Comparison of ENCODE assay signal across 15 cellular contexts in the genomic region with DNA sequence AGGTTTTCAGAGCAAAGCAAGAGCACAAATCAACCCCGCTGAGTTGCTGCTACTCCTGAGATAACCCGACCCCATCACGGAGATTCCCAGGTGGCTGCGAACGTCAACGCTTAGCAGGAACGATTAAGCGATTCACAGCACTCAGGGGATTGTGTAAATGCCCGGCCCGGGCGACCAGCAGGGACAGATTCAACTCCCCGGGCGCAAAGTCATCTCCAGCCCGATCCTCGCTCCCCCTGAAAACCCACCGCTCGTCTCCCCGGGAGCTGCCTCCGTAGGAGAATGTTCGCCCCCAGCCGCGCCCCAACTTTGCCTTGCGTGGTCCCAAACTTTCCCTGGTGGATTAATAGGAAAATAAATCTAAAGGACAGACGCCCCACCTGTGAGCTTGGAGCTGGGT. TPM values are rescaled to one million over a fixed set of nuclear protein-coding genes. Genes with fewer than 3 reads are reported as not detected.
DNase-seq lines count a peak whose midpoint lies in the region; ATAC-seq, FAIRE-seq and TF ChIP-seq lines count a peak whose summit lies in the region.
"Had no signal": no experiment of that assay in that cellular context is flagged by ENCODE, and none has a peak within 500 bp of the region (broad histone marks: within the 10 kb centered on the region; RNA-seq: fewer than 3 reads in every experiment).

No MANE protein-coding gene starts in this region.

- TF ChIP-seq CTCF in K562 (IDR thresholded peaks at IDR 0.05 in 2 of 3, conservative IDR thresholded peaks at IDR 0.05 in 1 of 3; ENCODE audit: insufficient read depth in 2 of 3, low read depth in 1 of 3, low read length in 3 of 3) (no peak), mesothelial cell of epicardium (IDR thresholded peaks at IDR 0.05; ENCODE audit: unreplicated experiment) (no peak)

- in situ Hi-C loops in K562 (cut with MboI): no loop called here

- BruUV-seq in K562 (replicated peaks; lab: Mats Ljungman, UMichigan): no TSS peak

- peaks cover 93% of the 10 kb centered on the region for H3K27me3 Mint-ChIP-seq in mesothelial cell of epicardium (ENCODE audit: low read depth)

- H3K9me3 ChIP-seq in K562 (replicated peaks; ENCODE audit: control insufficient read depth, insufficient read depth, low read depth, low read length): no peaks in the 10 kb centered on the region; the same call in 1 of the 2 replicates

- POLR2A ChIA-PET in K562 (lab: Yijun Ruan, JAX): no interaction called here

- TF ChIP-seq RAD21 in K562 (CRISPR knock-in tag; conservative IDR thresholded peaks at IDR 0.05 in 1 of 2, IDR thresholded peaks at IDR 0.05 in 1 of 2): no peak

- intact Hi-C loops in K562 (cut with micrococcal nuclease): no loop called here

- no peak for TF ChIP-seq EP300 in K562 (IDR thresholded peaks at IDR 0.05; ENCODE audit: low read length)

- H3K9ac ChIP-seq in K562 (ENCODE audit: insufficient read depth in 1 of 2, low read depth in 2 of 2, low read length in 2 of 2): no peak overlapping the region

- H3K79me2 ChIP-seq in K562 (ENCODE audit: control insufficient read depth, insufficient read depth, low read length): no peaks in the 10 kb centered on the region

- peaks cover 3% of the 10 kb centered on the region for H3K4me1 Mint-ChIP-seq in mesothelial cell of epicardium
- H3K4me1 Mint-ChIP-seq: activated naive CD8-positive, alpha-beta T cell treated with anti-CD3 and anti-CD28 coated beads for 36 hours; stimulated activated naive CD8-positive, alpha-beta T cell treated with anti-CD3 and anti-CD28 coated beads, Interleukin-15, amount 100 ng/mL, for 72 hours had no signal

- CTCF ChIA-PET in K562 (lab: Yijun Ruan, JAX; ENCODE audit: low intra/inter-chr PET ratio): no interaction called here

- H3K4me1 ChIP-seq in K562 (replicated peaks in 1 of 2; ENCODE audit: control insufficient read depth in 2 of 2, insufficient read depth in 2 of 2, low read length in 2 of 2): peaks cover 0 to 12% of the 10 kb centered on the region in 2 experiments; a peak in 2 of 5 replicates

- no peaks in the 10 kb centered on the region for H3K36me3 Mint-ChIP-seq in mesothelial cell of epicardium
- H3K36me3 Mint-ChIP-seq: activated naive CD8-positive, alpha-beta T cell treated with anti-CD3 and anti-CD28 coated beads for 36 hours; CD14-positive monocyte; naive thymus-derived CD4-positive, alpha-beta T cell had no signal

- H3K9me1 ChIP-seq in K562 (ENCODE audit: control insufficient read depth, insufficient read depth, low read length): no peaks in the 10 kb centered on the region

- H3K4me3 Mint-ChIP-seq in mesothelial cell of epicardium: peak overlapping the region; percentile 20
- H3K4me3 Mint-ChIP-seq: activated CD8-positive, alpha-beta T cell treated with anti-CD3 and anti-CD28 coated beads for 36 hours; activated naive CD8-positive, alpha-beta T cell treated with anti-CD3 and anti-CD28 coated beads for 36 hours; naive thymus-derived CD4-positive, alpha-beta T cell had no signal

- no peaks in the 10 kb centered on the region for H3K36me3 ChIP-seq in K562 (ENCODE audit: control insufficient read depth, insufficient read depth, low read length)

- no peaks in the 10 kb centered on the region for H4K20me1 ChIP-seq in K562 (replicated peaks; ENCODE audit: control insufficient read depth, insufficient read depth, low read length)

- no peak overlapping the region for H3K27ac ChIP-seq in K562 (ENCODE audit: extremely low read depth, low read depth, low read length)

- no peak overlapping the region for H2AFZ ChIP-seq in K562 (ENCODE audit: low read depth, low read length)

- no peak for FAIRE-seq in K562 (lab: Jason Lieb, UNC)

- DNase-seq in ELF-1 (ENCODE audit: low read depth, low spot score) (peak; percentile 63), NCI-H146 (lab: John Stamatoyannopoulos, UW) (peak; percentile 84), K562 (ENCODE audit: extremely low read depth in 1 of 4, low spot score in 3 of 4) (no peak), mesothelial cell of epicardium (ENCODE audit: low spot score in 2 of 2, unreplicated experiment in 2 of 2) (no peak), GM19238 (ENCODE audit: insufficient read length, low spot score) (no peak), NCI-H510A (lab: John Stamatoyannopoulos, UW) (no peak)
- no peak for DNase-seq in activated CD8-positive, alpha-beta memory T cell treated with anti-CD3 and anti-CD28 coated beads for 24 hours
- DNase-seq: activated CD8-positive, alpha-beta T cell treated with anti-CD3 and anti-CD28 coated beads for 36 hours; effector CD4-positive, alpha-beta T cell; naive thymus-derived CD4-positive, alpha-beta T cell; stimulated activated naive CD8-positive, alpha-beta T cell treated with anti-CD3 and anti-CD28 coated beads, Interleukin-15, amount 100 ng/mL, for 72 hours had no signal

- 3% methylated on average over 19 of the region's 24 CpGs for WGBS in K562 (ENCODE audit: insufficient coverage, low coverage, missing lambda C conversion rate)

- H3K27ac Mint-ChIP-seq in mesothelial cell of epicardium: no peak overlapping the region
- H3K27ac Mint-ChIP-seq: activated CD8-positive, alpha-beta T cell treated with anti-CD3 and anti-CD28 coated beads for 36 hours; activated naive CD8-positive, alpha-beta T cell treated with anti-CD3 and anti-CD28 coated beads for 36 hours; CD14-positive monocyte; naive thymus-derived CD4-positive, alpha-beta T cell; stimulated activated naive CD8-positive, alpha-beta T cell treated with anti-CD3 and anti-CD28 coated beads, Interleukin-15, amount 100 ng/mL, for 72 hours had no signal

- H3K9me3 Mint-ChIP-seq in mesothelial cell of epicardium: peaks cover 7% of the 10 kb centered on the region
- H3K9me3 Mint-ChIP-seq: activated CD8-positive, alpha-beta T cell treated with anti-CD3 and anti-CD28 coated beads for 36 hours; activated naive CD8-positive, alpha-beta T cell treated with anti-CD3 and anti-CD28 coated beads for 36 hours; stimulated activated naive CD8-positive, alpha-beta T cell treated with anti-CD3 and anti-CD28 coated beads, Interleukin-15, amount 100 ng/mL, for 72 hours had no signal

- TF ChIP-seq POLR2A in K562 (conservative IDR thresholded peaks at IDR 0.05): no peak

- H3K4me2 ChIP-seq in K562 (ENCODE audit: insufficient read depth, low read length): no peak overlapping the region

- H3K4me3 ChIP-seq in K562: peak overlapping the region; percentile 33

- no peaks in the 10 kb centered on the region for H3K27me3 ChIP-seq in K562 (ENCODE audit: control insufficient read depth in 2 of 2, insufficient read depth in 2 of 2, low read length in 2 of 2)

- ATAC-seq in K562 (no peak), HG03457 (IDR thresholded peaks at IDR 0.05; ENCODE audit: unreplicated experiment) (no peak)
- ATAC-seq: activated CD8-positive, alpha-beta T cell treated with anti-CD3 and anti-CD28 coated beads for 36 hours; naive thymus-derived CD4-positive, alpha-beta T cell had no signal

TF ChIP-seq in K562, 482 proteins besides CTCF, POLR2A, EP300 and RAD21:
- TF ChIP-seq ZFX (CRISPR knock-in tag; IDR thresholded peaks at IDR 0.05): 0 out of 2 replicates have a peak, but pooled peaks have one; percentile 7
- peak; percentile 12 for TF ChIP-seq HNRNPLL (IDR thresholded peaks at IDR 0.05; ENCODE audit: low read depth, low read length, poor library complexity, severe bottlenecking)
- TF ChIP-seq NFRKB (IDR thresholded peaks at IDR 0.05; ENCODE audit: low read depth): no peak

RNA-seq across cellular contexts. Expression of a gene that starts 0.7 kb away (rescaled TPM):
- 0.81 and 1.0 TPM in 2 replicates for total RNA-seq in K562 (2011; cell fraction: chromatin; rRNA removed; ENCODE audit: low replicate concordance)
- total RNA-seq in K562 (2011; cell fraction: nucleolus; rRNA removed): 0.66 and 1.0 TPM in 2 replicates
- total RNA-seq in K562 (2011; cell fraction: nucleoplasm; rRNA removed): 0.23 and 0.37 TPM in 2 replicates
- total RNA-seq in K562 (2014; rRNA removed): 0.05 and 0.12 TPM in 2 replicates
- total RNA-seq in K562 (2014; rRNA removed; fragmentation: Illumina TruSeq; extraction: Trizol): 0.32 and 0.40 TPM in 2 replicates
- 0.30 and 0.33 TPM in 2 replicates for total RNA-seq in K562 (2015; rRNA removed; fragmentation: Illumina TruSeq; extraction: Trizol)
- 0.31 and 0.40 TPM in 2 replicates for total RNA-seq in K562 (2021)
- polyA plus RNA-seq in K562 (2011; rRNA removed): 0.08 and 0.46 TPM in 2 replicates
- 0.04 and 0.29 TPM in 2 replicates for polyA plus RNA-seq in K562 (2011; cell fraction: cytosol; rRNA removed)
- 0.20 and 0.86 TPM in 2 replicates for polyA plus RNA-seq in K562 (2011; cell fraction: nucleus; rRNA removed)
- polyA plus RNA-seq in K562 (2012): 0.35 and 0.40 TPM in 2 replicates
- 0.34 and 0.36 TPM in 2 replicates for polyA plus RNA-seq in K562 (2014; fragmentation: Illumina TruSeq; extraction: Trizol)
- polyA plus RNA-seq in K562 (2014; fragmentation: Nextera tagmentation; extraction: Ambion mirVana): under 1 TPM; 0.04 TPM
- polyA plus RNA-seq in K562 (2014; rRNA removed): 0.09 TPM in 2 replicates
- polyA minus RNA-seq in K562 (2011; rRNA and poly(A)+ RNA removed): 0.46 and 1.9 TPM in 2 replicates
- polyA minus RNA-seq in K562 (2011; cell fraction: cytosol; rRNA and poly(A)+ RNA removed): 0.09 TPM in 1 of 2 replicates, not detected in the other
- polyA minus RNA-seq in K562 (2011; cell fraction: nucleus; rRNA and poly(A)+ RNA removed): 0.27 and 2.6 TPM in 2 replicates
- total RNA-seq in mesothelial cell of epicardium: 0.11 to 0.20 TPM (median 0.20 TPM) in 3 replicates
- total RNA-seq: activated CD8-positive, alpha-beta T cell treated with anti-CD3 and anti-CD28 coated beads for 36 hours; activated naive CD8-positive, alpha-beta T cell treated with anti-CD3 and anti-CD28 coated beads for 36 hours; NCI-H460 had no signal
- polyA plus RNA-seq: CD14-positive monocyte; naive thymus-derived CD4-positive, alpha-beta T cell had no signal

Comparison
In these comparisons a context has a peak if more than half of its experiments do, and no peak if none do; other contexts are left out.
1. DNase-seq: peak in ELF-1 (single experiment) and NCI-H146 (single experiment); none in K562 (0 of 4), mesothelial cell of epicardium (0 of 2), GM19238 (single experiment), NCI-H510A (single experiment) and activated CD8-positive, alpha-beta memory T cell treated with anti-CD3 and anti-CD28 coated beads for 24 hours (single experiment).